In genomic region chr7:128137096-128137655, GRCh38 we compare ENCODE assay signal across 11 cellular contexts.
A peak's percentile ranks its signal among the peaks of the same experiment; 100 is the strongest.
DNase-seq lines count a peak whose midpoint lies in the region; ATAC-seq and TF ChIP-seq lines count a peak whose summit lies in the region.
"Had no signal": no experiment of that assay in that cellular context is flagged by ENCODE, and none has a peak within 500 bp of the region (broad histone marks: within the 10 kb centered on the region; RNA-seq: fewer than 3 reads in every experiment).

No MANE protein-coding gene starts in this region.

- peaks cover 21 to 31% of the 10 kb centered on the region in 2 donors for H3K27me3 Mint-ChIP-seq in CD4-positive, alpha-beta memory T cell
- H3K27me3 Mint-ChIP-seq in activated T-cell treated with anti-CD3 and anti-CD28 coated beads, Interleukin-2, amount 50 U/mL, for 72 hours (ENCODE audit: low read depth): peaks cover 30% of the 10 kb centered on the region

- peaks cover 16% of the 10 kb centered on the region for H3K4me1 ChIP-seq in CD4-positive, alpha-beta memory T cell (ENCODE audit: insufficient read depth, low read length)
- H3K4me1 ChIP-seq in adipocyte (ENCODE audit: control insufficient read depth, insufficient read depth, low read length) (peaks cover 20% of the 10 kb centered on the region), BE2C (no peaks in the 10 kb centered on the region; the same call in 1 of the 2 replicates), SJCRH30 (no peaks in the 10 kb centered on the region)

- H3K9me3 Mint-ChIP-seq in CD4-positive, alpha-beta memory T cell: peaks cover 0 to 5% (median 0%) of the 10 kb centered on the region in 8 donors
- H3K9me3 Mint-ChIP-seq in activated T-cell treated with anti-CD3 and anti-CD28 coated beads, Interleukin-2, amount 50 U/mL, for 72 hours: no peaks in the 10 kb centered on the region
- H3K9me3 Mint-ChIP-seq: activated CD4-positive, alpha-beta T cell treated with anti-CD3 and anti-CD28 coated beads, Interleukin-2, amount 10 ng/mL, durations not matched to agents 7 days and 5 days had no signal

- peak overlapping the region in 1 of 7 donors; percentile 12 for H3K27ac Mint-ChIP-seq in CD4-positive, alpha-beta memory T cell
- no peak overlapping the region for H3K27ac Mint-ChIP-seq in activated T-cell treated with anti-CD3 and anti-CD28 coated beads, Interleukin-2, amount 50 U/mL, for 72 hours
- H3K27ac Mint-ChIP-seq: activated CD4-positive, alpha-beta T cell treated with anti-CD3 and anti-CD28 coated beads, Interleukin-2, amount 10 ng/mL, durations not matched to agents 7 days and 5 days had no signal

- no peak overlapping the region for H3K4me3 ChIP-seq in CD4-positive, alpha-beta memory T cell (ENCODE audit: low read length in 2 of 2)
- H3K4me3 ChIP-seq in adipocyte (ENCODE audit: low read length) (no peak overlapping the region), BE2C (ENCODE audit: low read depth, low read length) (no peak overlapping the region), SJCRH30 (no peak overlapping the region)

- ATAC-seq in activated T-cell treated with anti-CD3 and anti-CD28 coated beads, Interleukin-2, amount 50 U/mL, for 72 hours (replicated peaks in 1 of 2): no peak
- ATAC-seq: gastrocnemius medialis had no signal

- no peak overlapping the region for H3K9ac ChIP-seq in adipocyte (ENCODE audit: low read length)

- H3K27me3 ChIP-seq in CD4-positive, alpha-beta memory T cell (ENCODE audit: insufficient read depth, low read length): peaks cover 17% of the 10 kb centered on the region
- H3K27me3 ChIP-seq in adipocyte (replicated peaks; ENCODE audit: control insufficient read depth, insufficient read depth, low read length): peaks cover 39% of the 10 kb centered on the region
- H3K27me3 ChIP-seq in BE2C: no peaks in the 10 kb centered on the region
- H3K27me3 ChIP-seq in SJCRH30: no peaks in the 10 kb centered on the region

- H3K27ac ChIP-seq in CD4-positive, alpha-beta memory T cell (ENCODE audit: low read depth, low read length): no peak overlapping the region
- H3K27ac ChIP-seq in SJCRH30: no peak overlapping the region
- H3K27ac ChIP-seq: gastrocnemius medialis had no signal

- no peaks in the 10 kb centered on the region for H3K36me3 ChIP-seq in CD4-positive, alpha-beta memory T cell (ENCODE audit: insufficient read depth, low read length)
- H3K36me3 ChIP-seq in adipocyte (ENCODE audit: control insufficient read depth, insufficient read depth, low read length, severe bottlenecking) (no peaks in the 10 kb centered on the region), BE2C (no peaks in the 10 kb centered on the region), SJCRH30 (no peaks in the 10 kb centered on the region)
- H3K36me3 ChIP-seq: gastrocnemius medialis had no signal

- POLR2A ChIA-PET in CD4-positive, alpha-beta memory T cell (lab: Charles Lee; ENCODE audit: partially characterized antibody): no interaction called here

- peak overlapping the region in 6 of 8 donors; percentile 18 to 73 (median 44) for H3K4me3 Mint-ChIP-seq in CD4-positive, alpha-beta memory T cell
- no peak overlapping the region for H3K4me3 Mint-ChIP-seq in activated T-cell treated with anti-CD3 and anti-CD28 coated beads, Interleukin-2, amount 50 U/mL, for 72 hours

- TF ChIP-seq CTCF in BE2C (IDR thresholded peaks at IDR 0.05; ENCODE audit: low read depth, low read length): no peak

- intact Hi-C loops in CD4-positive, alpha-beta memory T cell (cut with micrococcal nuclease): loop anchor here (2.0 kb wide), 1 partner anchor 428 kb away; no protein-coding TSS in a partner anchor

- H3K36me3 Mint-ChIP-seq in CD4-positive, alpha-beta memory T cell: peaks cover 0 to 3% of the 10 kb centered on the region in 2 donors
- H3K36me3 Mint-ChIP-seq in activated T-cell treated with anti-CD3 and anti-CD28 coated beads, Interleukin-2, amount 50 U/mL, for 72 hours (ENCODE audit: insufficient read depth in 2 of 2): peaks cover 0 to 6% of the 10 kb centered on the region in 2 donors

- no peaks in the 10 kb centered on the region for H3K9me3 ChIP-seq in CD4-positive, alpha-beta memory T cell (ENCODE audit: control insufficient read depth in 1 of 2, low read length in 2 of 2)
- H3K9me3 ChIP-seq in adipocyte (ENCODE audit: control insufficient read depth, low read length) (peaks cover 15% of the 10 kb centered on the region), BE2C (no peaks in the 10 kb centered on the region; the same call in 1 of the 2 replicates), SJCRH30 (replicated peaks) (no peaks in the 10 kb centered on the region)
- H3K9me3 ChIP-seq: gastrocnemius medialis had no signal

- CTCF ChIA-PET in CD4-positive, alpha-beta memory T cell (lab: Charles Lee; ENCODE audit: partially characterized antibody): interaction anchor here (1.2 to 4.5 kb wide), 6 partner anchors 9 to 429 kb away, joined by 3 to 33 read pairs (median 22); no protein-coding TSS in a partner anchor

- H3K4me1 Mint-ChIP-seq in CD4-positive, alpha-beta memory T cell: peaks cover 8 to 21% (median 13%) of the 10 kb centered on the region in 4 donors
- peaks cover 13% of the 10 kb centered on the region for H3K4me1 Mint-ChIP-seq in activated T-cell treated with anti-CD3 and anti-CD28 coated beads, Interleukin-2, amount 50 U/mL, for 72 hours (ENCODE audit: low read depth)

- no peak for DNase-seq in CD4-positive, alpha-beta memory T cell
- DNase-seq in HS-5 (ENCODE audit: low read depth): peak; percentile 40
- DNase-seq in adipocyte (ENCODE audit: low read depth): peak; percentile 39
- DNase-seq in lung microvascular endothelial cell (ENCODE audit: low read depth in 2 of 2): peak; percentile 25 to 54
- no peak for DNase-seq in activated T-cell treated with anti-CD3 and anti-CD28 coated beads, Interleukin-2, amount 50 U/mL, for 72 hours
- DNase-seq in BE2C: no peak
- DNase-seq in cerebellum (ENCODE audit: low spot score): no peak
- no peak for DNase-seq in SJCRH30
- DNase-seq: activated CD4-positive, alpha-beta T cell treated with anti-CD3 and anti-CD28 coated beads, Interleukin-2, amount 10 ng/mL, durations not matched to agents 7 days and 5 days; gastrocnemius medialis; substantia nigra had no signal

Comparison
In these comparisons a context has a peak if more than half of its experiments do, and no peak if none do; other contexts are left out.
1. DNase-seq: peak in HS-5 (single experiment), adipocyte (single experiment) and lung microvascular endothelial cell (2 of 2); none in CD4-positive, alpha-beta memory T cell (0 of 5), activated T-cell treated with anti-CD3 and anti-CD28 coated beads, Interleukin-2, amount 50 U/mL, for 72 hours (0 of 2), BE2C (single experiment), cerebellum (single experiment) and SJCRH30 (0 of 2).
2. H3K4me3 Mint-ChIP-seq: peak in CD4-positive, alpha-beta memory T cell (6 of 8); none in activated T-cell treated with anti-CD3 and anti-CD28 coated beads, Interleukin-2, amount 50 U/mL, for 72 hours (0 of 2).